In genomic region chr3:194000712-194001111, GRCh38 we compare ENCODE assay signal across 20 cellular contexts.
A peak's percentile ranks its signal among the peaks of the same experiment; 100 is the strongest.
DNase-seq lines count a peak whose midpoint lies in the region; ATAC-seq, FAIRE-seq and TF ChIP-seq lines count a peak whose summit lies in the region.
"Had no signal": no experiment of that assay in that cellular context is flagged by ENCODE, and none has a peak within 500 bp of the region (broad histone marks: within the 10 kb centered on the region; RNA-seq: fewer than 3 reads in every experiment).

No MANE protein-coding gene starts in this region.

- FAIRE-seq in HepG2 (lab: Jason Lieb, UNC) (no peak), small intestine (lab: Jason Lieb, UNC) (no peak)
- FAIRE-seq: A549, D721Med, G401.6, GM12891, GM19239 had no signal

- no peaks in the 10 kb centered on the region for H4K20me1 ChIP-seq in HepG2 (ENCODE audit: insufficient read depth, low read length)
- H4K20me1 ChIP-seq: BLaER1 treated with 17β-estradiol and CSF1 and Interleukin-3, amounts not matched to agents 10 nM and 100 nM had no signal

- CTCF ChIA-PET in HepG2 (lab: Yijun Ruan, JAX; ENCODE audit: low intra/inter-chr PET ratio, low total read pairs): no interaction called here

- H3K4me1 ChIP-seq in HepG2 (ENCODE audit: insufficient read depth, low read length): peaks cover 43% of the 10 kb centered on the region
- peaks cover 0 to 21% (median 4%) of the 10 kb centered on the region in 4 donors for H3K4me1 ChIP-seq in right lobe of liver
- peaks cover 57 to 65% of the 10 kb centered on the region in 2 donors for H3K4me1 ChIP-seq in gastrocnemius medialis
- peaks cover 5 to 13% of the 10 kb centered on the region in 2 donors for H3K4me1 ChIP-seq in small intestine (ENCODE audit: control insufficient read depth in 2 of 2, insufficient read depth in 1 of 2, low read depth in 1 of 2, low read length in 1 of 2)

- DNase-seq in HepG2 (ENCODE audit: low spot score) (peak; percentile 12), right lobe of liver (no peak), gastrocnemius medialis (no peak), small intestine (no peak)
- DNase-seq: AML-193; Caco-2; Calu3; CD4-positive, alpha-beta T cell; DMS79 treated with DMSO at 0.1 percent for 48 hours; GF-D8 had no signal

- 11% methylated on average over 4 of the region's 4 CpGs for WGBS in HepG2 (ENCODE audit: low lambda C conversion rate)
- 68% methylated on average over 4 of the region's 4 CpGs for WGBS in right lobe of liver (ENCODE audit: insufficient coverage, low coverage, low lambda C conversion rate, missing lambda C conversion rate)
- 71 to 95% (median 92%) methylated on average over 4 of the region's 4 CpGs for WGBS in small intestine, 3 donors

- H3K79me2 ChIP-seq in HepG2 (ENCODE audit: insufficient read depth, low read length): no peaks in the 10 kb centered on the region

- no peaks in the 10 kb centered on the region for H3K36me3 ChIP-seq in HepG2 (replicated peaks in 1 of 2; ENCODE audit: control insufficient read depth in 1 of 2, insufficient read depth in 2 of 2, low read length in 2 of 2)
- H3K36me3 ChIP-seq in right lobe of liver: no peaks in the 10 kb centered on the region
- no peaks in the 10 kb centered on the region for H3K36me3 ChIP-seq in gastrocnemius medialis
- H3K36me3 ChIP-seq in small intestine (ENCODE audit: control insufficient read depth in 2 of 2, insufficient read depth in 2 of 2, low read length in 2 of 2): no peaks in the 10 kb centered on the region
- H3K36me3 ChIP-seq: BLaER1 treated with 17β-estradiol and CSF1 and Interleukin-3, amounts not matched to agents 10 nM and 100 nM had no signal

- no peak overlapping the region for H2AFZ ChIP-seq in HepG2 (ENCODE audit: low read length)

- POLR2A ChIA-PET in HepG2 (lab: Yijun Ruan, JAX): no interaction called here

- no peak for TF ChIP-seq RAD21 in HepG2 (CRISPR knock-in tag; IDR thresholded peaks at IDR 0.05)

- no peak for TF ChIP-seq EP300 in HepG2 (IDR thresholded peaks at IDR 0.05; ENCODE audit: low read depth in 2 of 2, low read length in 2 of 2)
- TF ChIP-seq EP300 in HepG2 (CRISPR knock-in tag; IDR thresholded peaks at IDR 0.05; ENCODE audit: borderline replicate concordance): no peak

- H3K27ac ChIP-seq in HepG2 (ENCODE audit: extremely low read length, insufficient read depth, low read length) (no peak overlapping the region), right lobe of liver (no peak overlapping the region), gastrocnemius medialis (peak overlapping the region; percentile 85 to 90 (median 86)), small intestine (ENCODE audit: low read depth in 1 of 2, low read length in 1 of 2) (no peak overlapping the region)
- H3K27ac ChIP-seq: 22Rv1; A549; BLaER1 treated with 17β-estradiol and CSF1 and Interleukin-3, amounts not matched to agents 10 nM and 100 nM; C4-2B had no signal

- BruUV-seq in HepG2 (replicated peaks; lab: Mats Ljungman, UMichigan): no TSS peak

- ATAC-seq in HepG2 (no peak), right lobe of liver (no peak), gastrocnemius medialis (no peak), HG03045 (IDR thresholded peaks at IDR 0.05; ENCODE audit: unreplicated experiment) (no peak)
- ATAC-seq: A549; CD8-positive, alpha-beta T cell had no signal

- TF ChIP-seq POLR2A in HepG2 (IDR thresholded peaks at IDR 0.05; ENCODE audit: insufficient read depth in 1 of 2, low read depth in 2 of 2, low read length in 2 of 2) (no peak), right lobe of liver (IDR thresholded peaks at IDR 0.05) (no peak), gastrocnemius medialis (IDR thresholded peaks at IDR 0.05) (no peak)

- no peak overlapping the region for H3K4me2 ChIP-seq in HepG2 (ENCODE audit: low read depth, low read length)
- H3K4me2 ChIP-seq: A549 had no signal

- intact Hi-C loops in HepG2 (cut with micrococcal nuclease; ENCODE audit: unreplicated experiment): no loop called here
- intact Hi-C loops in right lobe of liver (cut with DNase I): no loop called here
- intact Hi-C loops in gastrocnemius medialis (cut with DNase I; ENCODE audit: low total_unique reads): no loop called here

- TF ChIP-seq CTCF in HepG2 (CRISPR knock-in tag; IDR thresholded peaks at IDR 0.05): no peak
- no peak for TF ChIP-seq CTCF in right lobe of liver (IDR thresholded peaks at IDR 0.05)
- TF ChIP-seq CTCF in gastrocnemius medialis (IDR thresholded peaks at IDR 0.05 in 4 of 5, conservative IDR thresholded peaks at IDR 0.05 in 1 of 5): no peak

- no peak overlapping the region for H3K9ac ChIP-seq in HepG2 (ENCODE audit: insufficient read depth, low read depth, low read length)
- H3K9ac ChIP-seq: BLaER1 treated with 17β-estradiol and CSF1 and Interleukin-3, amounts not matched to agents 10 nM and 100 nM had no signal

- H3K27me3 ChIP-seq in HepG2 (ENCODE audit: control insufficient read depth in 1 of 2, insufficient read depth in 2 of 2, low read length in 2 of 2): peaks cover 0 to 6% of the 10 kb centered on the region in 2 experiments; a peak in 1 of 5 replicates
- H3K27me3 ChIP-seq in right lobe of liver: no peaks in the 10 kb centered on the region
- no peaks in the 10 kb centered on the region for H3K27me3 ChIP-seq in gastrocnemius medialis
- H3K27me3 ChIP-seq in small intestine (ENCODE audit: control insufficient read depth in 2 of 2, insufficient read depth in 2 of 2, low read length in 2 of 2): no peaks in the 10 kb centered on the region

- H3K9me3 ChIP-seq in HepG2 (ENCODE audit: low read length): no peaks in the 10 kb centered on the region
- no peaks in the 10 kb centered on the region for H3K9me3 ChIP-seq in right lobe of liver
- no peaks in the 10 kb centered on the region for H3K9me3 ChIP-seq in gastrocnemius medialis
- H3K9me3 ChIP-seq in small intestine (ENCODE audit: control insufficient read depth, low read depth): no peaks in the 10 kb centered on the region
- H3K9me3 ChIP-seq: A549; BLaER1 treated with 17β-estradiol and CSF1 and Interleukin-3, amounts not matched to agents 10 nM and 100 nM; Caco-2 had no signal

- in situ Hi-C loops in HepG2 (cut with HindIII; ENCODE audit: extremely low pct_ligation_motif_present, low pct_unique_long_range_greater_than_20kb) (no loop called here), gastrocnemius medialis (cut with MboI; ENCODE audit: low sequenced_read_pairs in 4 of 4) (loop anchor here in 2 of 4 donors (5.0 to 10.0 kb wide), 2 partner anchors 64 to 137 kb away; partner anchors contain the start of gene HES1 (in 1 of the 2))

- H3K4me3 ChIP-seq in HepG2 (replicated peaks in 1 of 3; ENCODE audit: insufficient read depth in 1 of 3, low read depth in 2 of 3, low read length in 3 of 3) (no peak overlapping the region), right lobe of liver (no peak overlapping the region), gastrocnemius medialis (no peak overlapping the region), small intestine (ENCODE audit: low read depth in 1 of 2, low read length in 2 of 2) (no peak overlapping the region)
- H3K4me3 ChIP-seq: A549; BLaER1 treated with 17β-estradiol and CSF1 and Interleukin-3, amounts not matched to agents 10 nM and 100 nM had no signal

TF ChIP-seq in HepG2, 621 proteins besides CTCF, POLR2A, EP300 and RAD21:
- no peak for TF ChIP-seq ZBTB3 (CRISPR knock-in tag; IDR thresholded peaks at IDR 0.05; ENCODE audit: borderline replicate concordance, low read depth)
- TF ChIP-seq GATAD2A (CRISPR knock-in tag; IDR thresholded peaks at IDR 0.05): peak; percentile 15; the same call in 1 of the 2 replicates
- peak; percentile 18; the same call in 1 of the 2 replicates for TF ChIP-seq CEBPG (CRISPR knock-in tag; IDR thresholded peaks at IDR 0.05)
- peak; percentile 50 for TF ChIP-seq TEAD3 (CRISPR knock-in tag; optimal IDR thresholded peaks at IDR 0.05; ENCODE audit: borderline replicate concordance)
- no peak for TF ChIP-seq HMGXB3 (CRISPR knock-in tag; IDR thresholded peaks at IDR 0.05; ENCODE audit: borderline replicate concordance)
- peak; percentile 58 to 64; a peak in 3 of 4 replicates for TF ChIP-seq NR2F1 (CRISPR knock-in tag; IDR thresholded peaks at IDR 0.05)
- TF ChIP-seq FOXP1 (IDR thresholded peaks at IDR 0.05): no peak
- TF ChIP-seq FOXP1 (CRISPR knock-in tag; IDR thresholded peaks at IDR 0.05): no peak
- TF ChIP-seq NR2C2 (CRISPR knock-in tag; IDR thresholded peaks at IDR 0.05; ENCODE audit: borderline replicate concordance): peak; percentile 47; the same call in 1 of the 2 replicates
- TF ChIP-seq RARA (CRISPR knock-in tag; IDR thresholded peaks at IDR 0.05): peak; percentile 90
- peak; percentile 57 for TF ChIP-seq NR2F6 (IDR thresholded peaks at IDR 0.05)
- TF ChIP-seq NR2F6 (CRISPR knock-in tag; IDR thresholded peaks at IDR 0.05): peak; percentile 69
- peak; percentile 66 for TF ChIP-seq HNF4A (CRISPR knock-in tag; IDR thresholded peaks at IDR 0.05)
- TF ChIP-seq FOSL2 (CRISPR knock-in tag; IDR thresholded peaks at IDR 0.05): peak; percentile 23; the same call in 1 of the 2 replicates
- TF ChIP-seq U2AF1 (optimal IDR thresholded peaks at IDR 0.05; ENCODE audit: low read depth, low read length): no peak

Comparison
In these comparisons a context has a peak if more than half of its experiments do, and no peak if none do; other contexts are left out.
1. H3K27ac ChIP-seq: peak in gastrocnemius medialis (4 of 4); none in HepG2 (single experiment), right lobe of liver (0 of 3) and small intestine (0 of 2).